ENCODE assay signal across 8 cellular contexts in the genomic region with DNA sequence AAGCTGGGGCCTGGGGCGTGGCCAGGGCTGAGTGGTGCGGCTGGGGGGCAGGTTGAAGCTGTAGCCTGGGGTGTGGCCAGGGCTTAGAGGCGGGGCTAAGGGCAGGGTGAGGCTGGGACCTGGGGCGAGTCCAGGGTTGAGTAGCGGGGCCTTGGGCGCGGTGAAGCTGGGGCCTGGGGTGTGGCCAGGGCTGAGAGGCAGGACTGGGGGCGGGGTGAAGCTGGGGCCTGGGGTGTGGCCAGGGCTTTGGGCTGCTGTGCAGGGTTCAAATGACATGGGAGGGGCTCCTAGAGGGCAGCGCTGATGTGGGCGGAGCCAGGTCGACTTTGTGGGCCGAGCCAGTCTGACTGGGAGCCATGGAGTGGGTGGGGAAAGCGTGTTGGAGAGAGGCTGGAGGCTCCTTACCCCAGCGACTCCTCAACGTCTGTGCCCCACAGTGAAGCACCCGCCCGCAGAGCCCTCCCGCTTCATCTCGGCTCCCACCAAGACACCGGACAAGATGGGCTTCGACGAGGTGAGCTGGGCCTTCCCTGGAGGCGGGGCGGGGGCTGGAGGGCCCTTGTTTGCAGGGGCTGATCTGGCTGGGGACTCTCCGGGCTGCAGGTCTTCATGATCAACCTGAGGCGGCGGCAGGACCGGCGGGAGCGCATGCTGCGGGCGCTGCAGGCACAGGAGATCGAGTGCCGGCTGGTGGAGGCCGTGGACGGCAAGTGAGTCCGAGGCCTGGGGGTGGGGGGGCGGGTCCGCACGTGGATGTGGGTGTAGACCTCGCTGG. TPM values are rescaled to one million over a fixed set of nuclear protein-coding genes. Genes with fewer than 3 reads are reported as not detected.
DNase-seq lines count a peak whose midpoint lies in the region; TF ChIP-seq lines count a peak whose summit lies in the region.

No MANE protein-coding gene starts in this region.

- no peak overlapping the region for H3K4ac ChIP-seq in mesenchymal stem cell (ENCODE audit: low read depth in 1 of 2, low read length in 2 of 2)

- H2BK5ac ChIP-seq in mesenchymal stem cell (ENCODE audit: low read depth, low read length, poor library complexity, severe bottlenecking): no peak overlapping the region

- TF ChIP-seq CTCF in HEK293 (tag by site-specific recombination; IDR thresholded peaks at IDR 0.05): no peak

- POLR2A ChIA-PET in HEK293 (lab: Yijun Ruan, JAX): interaction anchor here (0.9 to 1.1 kb wide), 2 partner anchors 9 to 29 kb away, joined by 3 to 5 read pairs; no protein-coding TSS in a partner anchor

- H3K4me2 ChIP-seq in mesenchymal stem cell (ENCODE audit: low read length, poor library complexity, severe bottlenecking): no peak overlapping the region

- peaks cover 10 to 57% of the 10 kb centered on the region in 2 experiments; a peak in 2 of 3 replicates for H3K36me3 ChIP-seq in HEK293 (ENCODE audit: control insufficient read depth in 2 of 2, insufficient read depth in 1 of 2, low read length in 2 of 2)
- H3K36me3 ChIP-seq in mesenchymal stem cell (ENCODE audit: control insufficient read depth in 1 of 2, insufficient read depth in 2 of 2, low read depth in 1 of 2, low read length in 2 of 2): peaks cover 73 to 82% of the 10 kb centered on the region in 2 experiments

- peaks cover 15% of the 10 kb centered on the region for H3K79me1 ChIP-seq in mesenchymal stem cell (replicated peaks; ENCODE audit: low read length, poor library complexity, severe bottlenecking)

- H3K27ac ChIP-seq in HEK293 (ENCODE audit: extremely low read depth, low read depth, low read length) (no peak overlapping the region), mesenchymal stem cell (ENCODE audit: low read length, poor library complexity, severe bottlenecking) (no peak overlapping the region)

- no peak overlapping the region for H2BK15ac ChIP-seq in mesenchymal stem cell (ENCODE audit: low read depth, poor library complexity, severe bottlenecking)

- H3K4me3 ChIP-seq in HEK293 (ENCODE audit: low read depth, low read length) (no peak overlapping the region), mesenchymal stem cell (ENCODE audit: insufficient read depth in 1 of 2, low read depth in 1 of 2, low read length in 2 of 2) (no peak overlapping the region)

- no peak overlapping the region for H4K91ac ChIP-seq in mesenchymal stem cell (ENCODE audit: low read length)

- peak; percentile 58 for DNase-seq in AG20443 (ENCODE audit: low spot score)
- peak; percentile 18 to 43 for DNase-seq in activated CD4-positive, alpha-beta T cell treated with anti-CD3 and anti-CD28 coated beads, Interleukin-2, amount 50 U/mL, for 48 hours
- peak; percentile 85 for DNase-seq in iris pigment epithelial cell (ENCODE audit: low read depth)
- DNase-seq in NCI-H1105 treated with DMSO at 0.1 percent for 48 hours (lab: John Stamatoyannopoulos, UW): no peak
- DNase-seq in mesenchymal stem cell: no peak
- DNase-seq in dermis blood vessel endothelial cell: no peak
- no peak for DNase-seq in glomerular visceral epithelial cell (ENCODE audit: extremely low spot score)

- H3K23ac ChIP-seq in mesenchymal stem cell (ENCODE audit: low read length in 2 of 2): no peak overlapping the region

- 77% methylated on average over 41 of the region's 41 CpGs for WGBS in mesenchymal stem cell

- no peak overlapping the region for H3K14ac ChIP-seq in mesenchymal stem cell (ENCODE audit: low read length in 2 of 2)

- H2AK5ac ChIP-seq in mesenchymal stem cell (ENCODE audit: low read length, severe bottlenecking): no peak overlapping the region

- H3K4me1 ChIP-seq in HEK293 (ENCODE audit: control insufficient read depth, insufficient read depth, low read length) (no peaks in the 10 kb centered on the region), mesenchymal stem cell (ENCODE audit: control insufficient read depth, insufficient read depth, low read depth, low read length) (peaks cover 6% of the 10 kb centered on the region)

- no peak overlapping the region for H2BK12ac ChIP-seq in mesenchymal stem cell (ENCODE audit: low read length in 2 of 2)

- H3K9me3 ChIP-seq in HEK293 (ENCODE audit: control insufficient read depth, insufficient read depth, low read depth, low read length) (no peaks in the 10 kb centered on the region), mesenchymal stem cell (ENCODE audit: control insufficient read depth, low read length) (no peaks in the 10 kb centered on the region)

- CTCF ChIA-PET in HEK293 (lab: Yijun Ruan, JAX): interaction anchor here (0.8 to 1.6 kb wide), 5 partner anchors 24 to 207 kb away, joined by 3 to 5 read pairs (median 5); no protein-coding TSS in a partner anchor

- H3K9ac ChIP-seq in mesenchymal stem cell (ENCODE audit: low read length): no peak overlapping the region

- no peaks in the 10 kb centered on the region for H3K27me3 ChIP-seq in mesenchymal stem cell (ENCODE audit: control insufficient read depth in 1 of 2, insufficient read depth in 1 of 2, low read length in 2 of 2)

- H4K8ac ChIP-seq in mesenchymal stem cell (ENCODE audit: low read length): no peak overlapping the region

- no peak overlapping the region for H2BK120ac ChIP-seq in mesenchymal stem cell (ENCODE audit: low read depth, low read length)

- no peak overlapping the region for H2AFZ ChIP-seq in mesenchymal stem cell (ENCODE audit: low read depth, low read length)

- H3K18ac ChIP-seq in mesenchymal stem cell (ENCODE audit: low read depth in 1 of 2, low read length in 2 of 2): no peak overlapping the region

TF ChIP-seq in HEK293, 187 proteins besides CTCF, POLR2A, EP300 and RAD21 (continues in another document):
- no peak for TF ChIP-seq ZNF335 (tag by site-specific recombination; conservative IDR thresholded peaks at IDR 0.05)
- no peak for TF ChIP-seq OSR2 (tag by site-specific recombination; IDR thresholded peaks at IDR 0.05)
- peak; percentile 46; the same call in 1 of the 2 replicates for TF ChIP-seq ZFHX2 (tag by site-specific recombination; conservative IDR thresholded peaks at IDR 0.05)
- TF ChIP-seq KLF1 (tag by site-specific recombination; IDR thresholded peaks at IDR 0.05): peak; percentile 98
- TF ChIP-seq, protein P1, sequence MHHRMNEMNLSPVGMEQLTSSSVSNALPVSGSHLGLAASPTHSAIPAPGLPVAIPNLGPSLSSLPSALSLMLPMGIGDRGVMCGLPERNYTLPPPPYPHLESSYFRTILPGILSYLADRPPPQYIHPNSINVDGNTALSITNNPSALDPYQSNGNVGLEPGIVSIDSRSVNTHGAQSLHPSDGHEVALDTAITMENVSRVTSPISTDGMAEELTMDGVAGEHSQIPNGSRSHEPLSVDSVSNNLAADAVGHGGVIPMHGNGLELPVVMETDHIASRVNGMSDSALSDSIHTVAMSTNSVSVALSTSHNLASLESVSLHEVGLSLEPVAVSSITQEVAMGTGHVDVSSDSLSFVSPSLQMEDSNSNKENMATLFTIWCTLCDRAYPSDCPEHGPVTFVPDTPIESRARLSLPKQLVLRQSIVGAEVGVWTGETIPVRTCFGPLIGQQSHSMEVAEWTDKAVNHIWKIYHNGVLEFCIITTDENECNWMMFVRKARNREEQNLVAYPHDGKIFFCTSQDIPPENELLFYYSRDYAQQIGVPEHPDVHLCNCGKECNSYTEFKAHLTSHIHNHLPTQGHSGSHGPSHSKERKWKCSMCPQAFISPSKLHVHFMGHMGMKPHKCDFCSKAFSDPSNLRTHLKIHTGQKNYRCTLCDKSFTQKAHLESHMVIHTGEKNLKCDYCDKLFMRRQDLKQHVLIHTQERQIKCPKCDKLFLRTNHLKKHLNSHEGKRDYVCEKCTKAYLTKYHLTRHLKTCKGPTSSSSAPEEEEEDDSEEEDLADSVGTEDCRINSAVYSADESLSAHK (tag by site-specific recombination; IDR thresholded peaks at IDR 0.05): no peak
- TF ChIP-seq, protein P2, sequence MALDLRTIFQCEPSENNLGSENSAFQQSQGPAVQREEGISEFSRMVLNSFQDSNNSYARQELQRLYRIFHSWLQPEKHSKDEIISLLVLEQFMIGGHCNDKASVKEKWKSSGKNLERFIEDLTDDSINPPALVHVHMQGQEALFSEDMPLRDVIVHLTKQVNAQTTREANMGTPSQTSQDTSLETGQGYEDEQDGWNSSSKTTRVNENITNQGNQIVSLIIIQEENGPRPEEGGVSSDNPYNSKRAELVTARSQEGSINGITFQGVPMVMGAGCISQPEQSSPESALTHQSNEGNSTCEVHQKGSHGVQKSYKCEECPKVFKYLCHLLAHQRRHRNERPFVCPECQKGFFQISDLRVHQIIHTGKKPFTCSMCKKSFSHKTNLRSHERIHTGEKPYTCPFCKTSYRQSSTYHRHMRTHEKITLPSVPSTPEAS (tag by site-specific recombination; IDR thresholded peaks at IDR 0.05): no peak
- TF ChIP-seq TCF7L2 (IDR thresholded peaks at IDR 0.05; ENCODE audit: borderline replicate concordance, low read depth, low read length): no peak
- TF ChIP-seq, protein P3, sequence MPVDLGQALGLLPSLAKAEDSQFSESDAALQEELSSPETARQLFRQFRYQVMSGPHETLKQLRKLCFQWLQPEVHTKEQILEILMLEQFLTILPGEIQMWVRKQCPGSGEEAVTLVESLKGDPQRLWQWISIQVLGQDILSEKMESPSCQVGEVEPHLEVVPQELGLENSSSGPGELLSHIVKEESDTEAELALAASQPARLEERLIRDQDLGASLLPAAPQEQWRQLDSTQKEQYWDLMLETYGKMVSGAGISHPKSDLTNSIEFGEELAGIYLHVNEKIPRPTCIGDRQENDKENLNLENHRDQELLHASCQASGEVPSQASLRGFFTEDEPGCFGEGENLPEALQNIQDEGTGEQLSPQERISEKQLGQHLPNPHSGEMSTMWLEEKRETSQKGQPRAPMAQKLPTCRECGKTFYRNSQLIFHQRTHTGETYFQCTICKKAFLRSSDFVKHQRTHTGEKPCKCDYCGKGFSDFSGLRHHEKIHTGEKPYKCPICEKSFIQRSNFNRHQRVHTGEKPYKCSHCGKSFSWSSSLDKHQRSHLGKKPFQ (tag by site-specific recombination; IDR thresholded peaks at IDR 0.05): no peak
- no peak for TF ChIP-seq ZNF214 (tag by site-specific recombination; IDR thresholded peaks at IDR 0.05; ENCODE audit: borderline replicate concordance)
- TF ChIP-seq ZNF624 (tag by site-specific recombination; IDR thresholded peaks at IDR 0.05): no peak
- no peak for TF ChIP-seq ZNF324 (tag by site-specific recombination; IDR thresholded peaks at IDR 0.05)
- TF ChIP-seq ZNF239 (tag by site-specific recombination; IDR thresholded peaks at IDR 0.05): no peak
- TF ChIP-seq MZF1 (tag by site-specific recombination; IDR thresholded peaks at IDR 0.05; ENCODE audit: borderline replicate concordance): no peak

RNA-seq across cellular contexts. Expression of a gene that starts 21.5 kb away (rescaled TPM):
- 163 TPM for polyA plus RNA-seq in mesenchymal stem cell (2013, experiment 1 of 2)
- polyA plus RNA-seq in mesenchymal stem cell (2013, experiment 2 of 2): 171 TPM
- 105 and 106 TPM in 2 replicates for total RNA-seq in dermis blood vessel endothelial cell

Comparison
In these comparisons a context has a peak if more than half of its experiments do, and no peak if none do; other contexts are left out.
1. DNase-seq: peak in AG20443 (single experiment), activated CD4-positive, alpha-beta T cell treated with anti-CD3 and anti-CD28 coated beads, Interleukin-2, amount 50 U/mL, for 48 hours (2 of 2) and iris pigment epithelial cell (single experiment); none in NCI-H1105 treated with DMSO at 0.1 percent for 48 hours (single experiment), mesenchymal stem cell (single experiment), dermis blood vessel endothelial cell (single experiment) and glomerular visceral epithelial cell (single experiment).